Comparison of ENCODE assay signal across 32 cellular contexts in the genomic region with DNA sequence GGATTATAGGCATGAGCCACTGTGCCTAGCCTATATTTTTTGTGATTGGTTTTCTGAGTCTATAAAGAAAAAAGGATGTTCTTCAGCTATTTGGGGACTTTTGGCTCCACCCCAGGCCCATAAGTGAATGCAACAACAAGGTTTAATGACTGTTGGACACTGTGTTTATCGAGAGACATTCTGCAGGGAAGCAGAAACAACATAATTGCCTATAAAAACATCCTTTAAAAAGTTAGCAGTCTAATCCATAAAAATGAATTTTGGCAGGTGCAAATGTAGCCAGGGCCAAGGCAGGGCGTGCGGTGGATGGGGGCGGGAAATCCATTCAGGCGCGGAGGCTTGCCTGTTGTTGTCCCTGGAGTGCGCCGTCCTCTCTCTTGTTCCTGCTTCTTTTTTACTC.
"Had no signal": no experiment of that assay in that cellular context is flagged by ENCODE, and none has a peak within 500 bp of the region (broad histone marks: within the 10 kb centered on the region; RNA-seq: fewer than 3 reads in every experiment).

No MANE protein-coding gene starts in this region.

- H3K36me3 Mint-ChIP-seq: activated CD4-positive, alpha-beta memory T cell treated with anti-CD3 and anti-CD28 coated beads for 36 hours; activated naive CD8-positive, alpha-beta T cell had no signal

- H3K4me1 ChIP-seq: esophagus muscularis mucosa, foreskin keratinocyte, gastrocnemius medialis, heart left ventricle had no signal

- H3K4me3 Mint-ChIP-seq: activated CD4-positive, alpha-beta memory T cell treated with anti-CD3 and anti-CD28 coated beads for 36 hours; activated CD4-positive, alpha-beta T cell treated with anti-CD3 and anti-CD28 coated beads for 36 hours; activated CD4-positive, alpha-beta T cell treated with anti-CD3 and anti-CD28 coated beads, Interleukin-2, amount 10 ng/mL, durations not matched to agents 24 days and 14 days; activated naive CD8-positive, alpha-beta T cell; activated T-cell treated with anti-CD3 and anti-CD28 coated beads, Interleukin-2, amount 50 U/mL, for 24 hours; activated T-helper 17 cell treated with anti-CD3 and anti-CD28 coated beads, Interleukin-2, amount 50 U/mL, for 72 hours; central memory CD8-positive, alpha-beta T cell; dendritic cell treated with granulocyte-macrophage colony-stimulating factor and Interleukin-4, amounts not matched to agents 40 ng/mL and 50 ng/mL, for 4 days; effector memory CD8-positive, alpha-beta T cell; T-helper 17 cell; T-helper 2 cell treated with Interferon-gamma antibody and Interleukin-4, amounts not matched to agents 5 μg/mL and 100 μg/mL, for 36 hours had no signal

- H3K36me3 ChIP-seq: brain microvascular endothelial cell, esophagus muscularis mucosa, gastrocnemius medialis, heart left ventricle had no signal

- DNase-seq: activated CD4-positive, alpha-beta memory T cell treated with anti-CD3 and anti-CD28 coated beads for 36 hours; activated CD4-positive, alpha-beta T cell treated with anti-CD3 and anti-CD28 coated beads for 36 hours; activated CD4-positive, alpha-beta T cell treated with anti-CD3 and anti-CD28 coated beads, Interleukin-2, amount 10 ng/mL, durations not matched to agents 24 days and 14 days; activated CD4-positive, CD25-positive, alpha-beta regulatory T cell; activated CD4-positive, CD25-positive, alpha-beta regulatory T cell treated with anti-CD3 and anti-CD28 coated beads, Interleukin-2, amount 50 U/mL, for 72 hours; activated CD8-positive, alpha-beta memory T cell treated with anti-CD3 and anti-CD28 coated beads, Interleukin-2, amount 50 U/mL, for 48 hours; activated effector memory CD4-positive, alpha-beta T cell treated with Interleukin-2 at 50 U/mL for 16 hours; activated gamma-delta T cell treated with Interleukin-2 at 50 U/mL for 16 hours; activated naive CD4-positive, alpha-beta T cell treated with anti-CD3 and anti-CD28 coated beads, Interleukin-2, amount 50 U/mL, for 16 hours; activated naive CD4-positive, alpha-beta T cell treated with Interleukin-2 at 50 U/mL for 16 hours; activated T-cell treated with anti-CD3 and anti-CD28 coated beads for 4 hours; activated T-cell treated with anti-CD3 and anti-CD28 coated beads, Interleukin-2, amount 50 U/mL, for 24 hours; amniotic stem cell; anterior cingulate cortex; brain microvascular endothelial cell; effector CD4-positive, alpha-beta T cell; effector memory CD8-positive, alpha-beta T cell; erythroblast; foreskin keratinocyte; gastrocnemius medialis; glutamatergic neuron; heart left ventricle; T-helper 1 cell; T-helper 17 cell; T1000 had no signal

- H3K27me3 Mint-ChIP-seq: activated CD4-positive, alpha-beta memory T cell treated with anti-CD3 and anti-CD28 coated beads for 36 hours; activated CD4-positive, alpha-beta T cell treated with anti-CD3 and anti-CD28 coated beads, Interleukin-2, amount 10 ng/mL, durations not matched to agents 24 days and 14 days; activated naive CD8-positive, alpha-beta T cell; activated T-cell treated with anti-CD3 and anti-CD28 coated beads, Interleukin-2, amount 50 U/mL, for 24 hours; dendritic cell treated with granulocyte-macrophage colony-stimulating factor and Interleukin-4, amounts not matched to agents 40 ng/mL and 50 ng/mL, for 4 days; effector memory CD8-positive, alpha-beta T cell; T-helper 17 cell had no signal

- H3K9me3 ChIP-seq: esophagus muscularis mucosa, gastrocnemius medialis had no signal

- H3K27ac ChIP-seq: brain microvascular endothelial cell, coronary artery, esophagus muscularis mucosa, foreskin keratinocyte, gastrocnemius medialis, heart left ventricle had no signal

- H3K27ac Mint-ChIP-seq: activated CD4-positive, alpha-beta memory T cell treated with anti-CD3 and anti-CD28 coated beads for 36 hours; activated CD4-positive, alpha-beta T cell treated with anti-CD3 and anti-CD28 coated beads for 36 hours; activated CD4-positive, alpha-beta T cell treated with anti-CD3 and anti-CD28 coated beads, Interleukin-2, amount 10 ng/mL, durations not matched to agents 24 days and 14 days; activated naive CD8-positive, alpha-beta T cell; activated T-cell treated with anti-CD3 and anti-CD28 coated beads, Interleukin-2, amount 50 U/mL, for 24 hours; activated T-helper 17 cell treated with anti-CD3 and anti-CD28 coated beads, Interleukin-2, amount 50 U/mL, for 72 hours; dendritic cell treated with granulocyte-macrophage colony-stimulating factor and Interleukin-4, amounts not matched to agents 40 ng/mL and 50 ng/mL, for 4 days; effector memory CD8-positive, alpha-beta T cell; T-helper 17 cell; T-helper 2 cell treated with Interferon-gamma antibody and Interleukin-4, amounts not matched to agents 5 μg/mL and 100 μg/mL, for 36 hours had no signal

- ATAC-seq: activated CD4-positive, alpha-beta T cell treated with anti-CD3 and anti-CD28 coated beads for 36 hours; activated T-helper 17 cell treated with anti-CD3 and anti-CD28 coated beads, Interleukin-2, amount 50 U/mL, for 72 hours; effector memory CD8-positive, alpha-beta T cell; foreskin keratinocyte; gastrocnemius medialis; heart left ventricle; T-helper 17 cell had no signal

- H3K4me1 Mint-ChIP-seq: activated CD4-positive, alpha-beta T cell treated with anti-CD3 and anti-CD28 coated beads for 36 hours; activated CD4-positive, alpha-beta T cell treated with anti-CD3 and anti-CD28 coated beads, Interleukin-2, amount 10 ng/mL, durations not matched to agents 24 days and 14 days; central memory CD8-positive, alpha-beta T cell; T-helper 17 cell had no signal

- H3K4me3 ChIP-seq: coronary artery, esophagus muscularis mucosa, gastrocnemius medialis, heart left ventricle had no signal

- H3K9me3 Mint-ChIP-seq: dendritic cell treated with granulocyte-macrophage colony-stimulating factor and Interleukin-4, amounts not matched to agents 40 ng/mL and 50 ng/mL, for 4 days; T-helper 2 cell treated with Interferon-gamma antibody and Interleukin-4, amounts not matched to agents 5 μg/mL and 100 μg/mL, for 36 hours had no signal

- H3K27me3 ChIP-seq: brain microvascular endothelial cell, foreskin keratinocyte, gastrocnemius medialis had no signal
